In the genomic region with DNA sequence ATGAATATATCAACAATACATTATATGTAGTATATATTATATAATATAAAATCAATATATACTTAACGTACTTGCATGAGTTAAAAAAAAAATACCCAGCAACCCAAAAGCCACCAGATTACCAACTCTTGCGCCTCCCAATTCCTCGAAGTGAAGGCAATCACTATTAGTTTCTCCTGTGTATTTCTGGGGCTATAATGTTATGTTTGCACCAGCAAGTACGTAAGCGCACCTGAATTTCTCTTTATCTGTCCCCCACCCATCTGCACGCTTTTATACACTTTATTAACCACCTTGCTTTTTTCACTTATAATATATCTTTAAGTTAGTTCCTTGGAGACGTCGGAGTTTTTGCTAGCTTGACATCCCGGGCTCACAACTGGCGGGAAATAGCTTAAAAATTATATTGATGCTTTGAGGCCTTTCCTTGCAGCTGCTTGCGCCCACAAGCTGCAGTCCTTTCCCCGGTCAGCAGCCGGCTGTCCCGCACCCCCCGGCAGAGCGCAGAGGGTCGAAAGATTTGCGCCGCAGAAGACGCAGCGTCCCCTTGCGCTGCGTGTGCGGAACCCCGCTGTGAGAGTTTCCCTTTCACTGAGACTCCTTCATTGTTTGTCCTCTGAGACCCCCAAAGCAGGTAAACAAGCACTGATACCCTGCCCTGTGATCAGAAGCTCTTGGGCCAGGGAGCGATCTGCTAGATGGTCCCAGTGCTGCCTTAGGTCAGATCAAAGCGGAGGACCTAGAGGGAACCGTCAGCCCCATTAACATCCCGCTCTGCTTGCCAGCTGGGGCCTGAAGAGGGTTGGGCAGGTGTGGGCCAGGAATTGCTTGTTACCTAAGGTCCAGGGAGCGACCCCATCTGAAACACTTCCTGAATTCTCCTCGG, we compare ENCODE assay signal across 19 cellular contexts. TPM values are rescaled to one million over a fixed set of nuclear protein-coding genes. Genes with fewer than 3 reads are reported as not detected.
DNase-seq lines count a peak whose midpoint lies in the region; ATAC-seq and TF ChIP-seq lines count a peak whose summit lies in the region.
"Had no signal": no experiment of that assay in that cellular context is flagged by ENCODE, and none has a peak within 500 bp of the region (broad histone marks: within the 10 kb centered on the region; RNA-seq: fewer than 3 reads in every experiment).

No MANE protein-coding gene starts in this region.

- no peaks in the 10 kb centered on the region for H3K36me3 Mint-ChIP-seq in stimulated activated naive CD8-positive, alpha-beta T cell treated with anti-CD3 and anti-CD28 coated beads, Interleukin-15, Interleukin-2, amounts not matched to agents 100 ng/mL and 50 ng/mL, for 24 hours (ENCODE audit: low read depth)
- H3K36me3 Mint-ChIP-seq in activated naive CD8-positive, alpha-beta T cell treated with anti-CD3 and anti-CD28 coated beads, Interleukin-2, amount 50 U/mL, for 24 hours (ENCODE audit: low read depth), result no peaks in the 10 kb centered on the region
- H3K36me3 Mint-ChIP-seq in immature natural killer cell (peaks cover 0 to 3% (median 0%) of the 10 kb centered on the region in 3 donors), type B pancreatic cell (no peaks in the 10 kb centered on the region), CD14-positive monocyte (peaks cover 2 to 8% of the 10 kb centered on the region in 2 donors)
- H3K36me3 Mint-ChIP-seq: mesothelial cell of epicardium had no signal

- H3K27ac ChIP-seq in adrenal gland, result no peak overlapping the region
- H3K27ac ChIP-seq: SK-N-MC, vagina had no signal

- H3K9me3 Mint-ChIP-seq in stimulated activated naive CD8-positive, alpha-beta T cell treated with anti-CD3 and anti-CD28 coated beads, Interleukin-15, Interleukin-2, amounts not matched to agents 100 ng/mL and 50 ng/mL, for 24 hours, result no peaks in the 10 kb centered on the region
- H3K9me3 Mint-ChIP-seq in activated naive CD8-positive, alpha-beta T cell treated with anti-CD3 and anti-CD28 coated beads, Interleukin-2, amount 50 U/mL, for 24 hours, result no peaks in the 10 kb centered on the region
- peaks cover 0 to 4% (median 0%) of the 10 kb centered on the region in 6 donors for H3K9me3 Mint-ChIP-seq in immature natural killer cell
- H3K9me3 Mint-ChIP-seq in type B pancreatic cell, result no peaks in the 10 kb centered on the region
- H3K9me3 Mint-ChIP-seq in CD14-positive monocyte, result peaks cover 0 to 15% (median 6%) of the 10 kb centered on the region in 7 donors
- H3K9me3 Mint-ChIP-seq: mesothelial cell of epicardium had no signal

- peak overlapping the region; percentile 76 for H3K4me3 Mint-ChIP-seq in stimulated activated naive CD8-positive, alpha-beta T cell treated with anti-CD3 and anti-CD28 coated beads, Interleukin-15, Interleukin-2, amounts not matched to agents 100 ng/mL and 50 ng/mL, for 24 hours
- peak overlapping the region; percentile 70 for H3K4me3 Mint-ChIP-seq in activated naive CD8-positive, alpha-beta T cell treated with anti-CD3 and anti-CD28 coated beads, Interleukin-2, amount 50 U/mL, for 24 hours
- H3K4me3 Mint-ChIP-seq in immature natural killer cell (peak overlapping the region; percentile 4 to 80 (median 31)), type B pancreatic cell (peak overlapping the region; percentile 73), CD14-positive monocyte (peak overlapping the region in 1 of 2 donors; percentile 61)

- no peak overlapping the region for H3K27ac Mint-ChIP-seq in stimulated activated naive CD8-positive, alpha-beta T cell treated with anti-CD3 and anti-CD28 coated beads, Interleukin-15, Interleukin-2, amounts not matched to agents 100 ng/mL and 50 ng/mL, for 24 hours
- H3K27ac Mint-ChIP-seq in activated naive CD8-positive, alpha-beta T cell treated with anti-CD3 and anti-CD28 coated beads, Interleukin-2, amount 50 U/mL, for 24 hours, result no peak overlapping the region
- H3K27ac Mint-ChIP-seq in immature natural killer cell, result no peak overlapping the region
- H3K27ac Mint-ChIP-seq in type B pancreatic cell, result no peak overlapping the region
- peak overlapping the region in 1 of 7 donors; percentile 24 for H3K27ac Mint-ChIP-seq in CD14-positive monocyte
- H3K27ac Mint-ChIP-seq: mesothelial cell of epicardium had no signal

- WGBS in adrenal gland, 4 donors, result 6 to 10% (median 7%) methylated on average over 26 to 31 of the region's 31 CpGs

- TF ChIP-seq CTCF in type B pancreatic cell (conservative IDR thresholded peaks at IDR 0.05) (no peak), CD14-positive monocyte (IDR thresholded peaks at IDR 0.05) (no peak), adrenal gland (IDR thresholded peaks at IDR 0.05) (no peak)

- peaks cover 35% of the 10 kb centered on the region for H3K4me1 Mint-ChIP-seq in stimulated activated naive CD8-positive, alpha-beta T cell treated with anti-CD3 and anti-CD28 coated beads, Interleukin-15, Interleukin-2, amounts not matched to agents 100 ng/mL and 50 ng/mL, for 24 hours (ENCODE audit: low read depth)
- H3K4me1 Mint-ChIP-seq in activated naive CD8-positive, alpha-beta T cell treated with anti-CD3 and anti-CD28 coated beads, Interleukin-2, amount 50 U/mL, for 24 hours, result peaks cover 29% of the 10 kb centered on the region
- H3K4me1 Mint-ChIP-seq in immature natural killer cell (peaks cover 36 to 39% of the 10 kb centered on the region in 2 donors), type B pancreatic cell (ENCODE audit: unreplicated experiment) (peaks cover 3% of the 10 kb centered on the region), CD14-positive monocyte (peaks cover 19% of the 10 kb centered on the region)

- peaks cover 62% of the 10 kb centered on the region for H3K27me3 ChIP-seq in adrenal gland

- TF ChIP-seq POLR2A in adrenal gland (IDR thresholded peaks at IDR 0.05), result no peak

- no peak for ATAC-seq in stimulated activated naive CD8-positive, alpha-beta T cell treated with anti-CD3 and anti-CD28 coated beads, Interleukin-15, Interleukin-2, amounts not matched to agents 100 U/mL and 50 U/mL, for 24 hours
- no peak for ATAC-seq in activated naive CD8-positive, alpha-beta T cell treated with anti-CD3 and anti-CD28 coated beads, Interleukin-2, amount 50 U/mL, for 24 hours

- H3K36me3 ChIP-seq in adrenal gland (replicated peaks in 1 of 2), result no peaks in the 10 kb centered on the region
- H3K36me3 ChIP-seq: vagina had no signal

- H3K27me3 Mint-ChIP-seq in stimulated activated naive CD8-positive, alpha-beta T cell treated with anti-CD3 and anti-CD28 coated beads, Interleukin-15, Interleukin-2, amounts not matched to agents 100 ng/mL and 50 ng/mL, for 24 hours, result peaks cover 72% of the 10 kb centered on the region
- H3K27me3 Mint-ChIP-seq in activated naive CD8-positive, alpha-beta T cell treated with anti-CD3 and anti-CD28 coated beads, Interleukin-2, amount 50 U/mL, for 24 hours, result peaks cover 62% of the 10 kb centered on the region
- H3K27me3 Mint-ChIP-seq in immature natural killer cell (ENCODE audit: low read depth in 3 of 3), result peaks cover 39 to 57% (median 48%) of the 10 kb centered on the region in 3 donors
- peaks cover 97% of the 10 kb centered on the region for H3K27me3 Mint-ChIP-seq in type B pancreatic cell
- H3K27me3 Mint-ChIP-seq in CD14-positive monocyte (ENCODE audit: low read depth in 3 of 3), result peaks cover 75 to 85% (median 77%) of the 10 kb centered on the region in 3 donors

- H3K4me3 ChIP-seq in adrenal gland, result no peak overlapping the region

- in situ Hi-C loops in KBM-7 (cut with MboI; ENCODE audit: low pct_unique_long_range_greater_than_20kb, low sequenced_read_pairs), result no loop called here

- H3K9me3 ChIP-seq in adrenal gland (replicated peaks in 1 of 3), result no peaks in the 10 kb centered on the region
- H3K9me3 ChIP-seq: vagina had no signal

- H3K4me1 ChIP-seq in adrenal gland (replicated peaks in 1 of 2), result peaks cover 6 to 17% of the 10 kb centered on the region in 2 donors

- intact Hi-C loops in CD14-positive monocyte (cut with micrococcal nuclease), result no loop called here
- intact Hi-C loops in adrenal gland (cut with DNase I), result no loop called here

- DNase-seq in stimulated activated naive CD8-positive, alpha-beta T cell treated with anti-CD3 and anti-CD28 coated beads, Interleukin-15, Interleukin-2, amounts not matched to agents 100 U/mL and 50 U/mL, for 24 hours, result no peak
- no peak for DNase-seq in activated naive CD8-positive, alpha-beta T cell treated with anti-CD3 and anti-CD28 coated beads, Interleukin-2, amount 50 U/mL, for 24 hours
- no peak for DNase-seq in immature natural killer cell
- DNase-seq in type B pancreatic cell (ENCODE audit: extremely low spot score, unreplicated experiment), result no peak
- no peak for DNase-seq in CD14-positive monocyte (ENCODE audit: low spot score)
- DNase-seq in adrenal gland, result no peak
- no peak for DNase-seq in KBM-7
- DNase-seq: activated CD4-positive, alpha-beta T cell treated with anti-CD3 and anti-CD28 coated beads, Interleukin-2, amount 50 U/mL, for 1 hour; activated T-cell treated with anti-CD3 and anti-CD28 coated beads, Interleukin-2, amount 50 U/mL, for 1 hour; DND-41; effector CD4-positive, alpha-beta T cell; GOT3; IMR-90; NCI-H226 had no signal

RNA-seq across cellular contexts. Expression of gene EOMES, which starts 8.9 kb away (rescaled TPM):
- polyA plus RNA-seq in immature natural killer cell (100 to 1,000 TPM in 2 of 3 donors, 10 to 100 TPM in 1; 96.5 to 189 (median 158) TPM), CD14-positive monocyte (under 1 TPM; 0.09 to 0.21 TPM), adrenal gland (under 1 TPM; 0.10 to 0.55 (median 0.16) TPM)
- total RNA-seq in type B pancreatic cell (ENCODE audit: low replicate concordance) (not detected in 2 replicates), adrenal gland (1 to 10 TPM in 1 of 8 donors, under 1 TPM in 7; 0.21 to 1.2 (median 0.45) TPM)
- total RNA-seq: cardiac septum, IMR-90, mesothelial cell of epicardium had no signal
- polyA plus RNA-seq: IMR-90 had no signal

Comparison
In these comparisons a context has a peak if more than half of its experiments do, and no peak if none do; other contexts are left out.
1. RNA of gene EOMES, which starts 8.9 kb away (polyA plus RNA-seq): 96.5 to 189 TPM in immature natural killer cell; 0.09 to 0.21 TPM in CD14-positive monocyte and 0.10 to 0.55 TPM in adrenal gland; every median in the first group is over 10 times any median in the second.